In genomic region chr10:14839305-14839695, GRCh38 we compare ENCODE assay signal across 8 cellular contexts.
A peak's percentile ranks its signal among the peaks of the same experiment; 100 is the strongest.
DNase-seq lines count a peak whose midpoint lies in the region; ATAC-seq and TF ChIP-seq lines count a peak whose summit lies in the region.

No MANE protein-coding gene starts in this region.

- H3K4me2 ChIP-seq in BLaER1 = peak overlapping the region; percentile 93

- H3K4me3 ChIP-seq in BLaER1 (peak overlapping the region; percentile 99), cardiac fibroblast (replicated peaks in 1 of 2; ENCODE audit: low read depth in 2 of 2, low read length in 2 of 2) (peak overlapping the region; percentile 99 to 100), mucosa of rectum (ENCODE audit: low read length in 2 of 2) (peak overlapping the region; percentile 90 to 95)

- H3K36me3 ChIP-seq in BLaER1 (peaks cover 43% of the 10 kb centered on the region), KOPT-K1 (ENCODE audit: insufficient read depth, low read length) (peaks cover 44% of the 10 kb centered on the region), mucosa of rectum (ENCODE audit: control insufficient read depth in 2 of 2, insufficient read depth in 2 of 2, low read length in 2 of 2) (peaks cover 34% of the 10 kb centered on the region in 2 donors)

- no peaks in the 10 kb centered on the region for H3K9me3 ChIP-seq in BLaER1
- H3K9me3 ChIP-seq in KOPT-K1 (ENCODE audit: insufficient read depth, low read length, poor library complexity, severe bottlenecking) = no peaks in the 10 kb centered on the region
- H3K9me3 ChIP-seq in mucosa of rectum (ENCODE audit: control insufficient read depth in 2 of 2, low read length in 2 of 2) = no peaks in the 10 kb centered on the region

- DNase-seq in cardiac fibroblast (ENCODE audit: low read depth in 2 of 2) (peak in 1 of 2 donors; percentile 38), KG1 (lab: John Stamatoyannopoulos, UW) (no peak), NCI-H1436 treated with DMSO at 0.1 percent for 48 hours (lab: John Stamatoyannopoulos, UW) (no peak)
- DNase-seq in activated CD4-positive, CD25-positive, alpha-beta regulatory T cell treated with anti-CD3 and anti-CD28 coated beads, Interleukin-2, amount 50 U/mL, for 72 hours = no peak

- H4K20me1 ChIP-seq in BLaER1 = peaks cover 40% of the 10 kb centered on the region

- H3K27ac ChIP-seq in BLaER1 (peak overlapping the region; percentile 94), KOPT-K1 (ENCODE audit: low read depth, low read length, poor library complexity, severe bottlenecking) (peak overlapping the region; percentile 93), mucosa of rectum (ENCODE audit: low read depth in 2 of 2, low read length in 2 of 2) (peak overlapping the region; percentile 92 to 96)

- H3K27me3 ChIP-seq in BLaER1 = no peaks in the 10 kb centered on the region
- H3K27me3 ChIP-seq in mucosa of rectum (ENCODE audit: control insufficient read depth in 2 of 2, insufficient read depth in 2 of 2, low read length in 2 of 2) = no peaks in the 10 kb centered on the region

- H3K9ac ChIP-seq in BLaER1 (peak overlapping the region; percentile 96), mucosa of rectum (ENCODE audit: low read depth in 1 of 2, low read length in 2 of 2) (peak overlapping the region; percentile 97 to 98)

- no peak for TF ChIP-seq CTCF in cardiac fibroblast (IDR thresholded peaks at IDR 0.05; ENCODE audit: low read depth, low read length)

- H3K4me1 ChIP-seq in BLaER1 = peaks cover 24% of the 10 kb centered on the region
- peaks cover 5 to 12% of the 10 kb centered on the region in 2 donors for H3K4me1 ChIP-seq in mucosa of rectum (ENCODE audit: control insufficient read depth in 2 of 2, insufficient read depth in 2 of 2, low read length in 2 of 2)

- ATAC-seq in GM21723 (IDR thresholded peaks at IDR 0.05; ENCODE audit: unreplicated experiment) = no peak
